18 cellular contexts compared by ENCODE assay signal in the genomic region with DNA sequence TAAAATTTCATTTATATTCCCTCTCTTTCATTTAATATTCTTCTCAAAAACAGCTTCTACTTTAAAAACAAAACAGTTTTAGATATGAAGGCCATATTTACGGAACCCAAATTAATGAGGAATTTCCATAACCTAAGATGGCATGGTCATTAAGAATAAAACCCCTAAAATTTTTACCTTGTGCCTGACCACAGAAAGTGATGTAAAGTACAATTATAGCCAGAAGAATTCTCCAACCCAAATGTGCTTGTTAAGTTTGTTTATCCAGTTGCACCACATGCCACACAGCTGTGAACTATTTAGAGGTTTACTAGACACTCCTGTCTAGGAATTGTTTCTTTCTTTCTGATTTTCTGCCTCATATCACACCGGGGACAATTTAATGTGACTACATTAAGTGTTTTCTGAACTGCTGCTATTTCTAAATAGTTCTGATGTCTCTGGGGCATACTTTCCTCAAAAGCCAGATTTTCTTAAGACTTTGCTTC.
DNase-seq lines count a peak whose midpoint lies in the region; ATAC-seq and TF ChIP-seq lines count a peak whose summit lies in the region.
"Had no signal": no experiment of that assay in that cellular context is flagged by ENCODE, and none has a peak within 500 bp of the region (broad histone marks: within the 10 kb centered on the region; RNA-seq: fewer than 3 reads in every experiment).

No MANE protein-coding gene starts in this region.

- no peaks in the 10 kb centered on the region for H3K36me3 Mint-ChIP-seq in activated CD4-positive, alpha-beta T cell treated with anti-CD3 and anti-CD28 coated beads for 36 hours (ENCODE audit: low read depth)
- H3K36me3 Mint-ChIP-seq: brain had no signal

- ATAC-seq in activated CD4-positive, alpha-beta T cell treated with anti-CD3 and anti-CD28 coated beads for 36 hours, result no peak
- ATAC-seq in GM18907 (IDR thresholded peaks at IDR 0.05; ENCODE audit: unreplicated experiment) (no peak), GM21447 (IDR thresholded peaks at IDR 0.05; ENCODE audit: unreplicated experiment) (no peak), GM21515 (IDR thresholded peaks at IDR 0.05; ENCODE audit: unreplicated experiment) (no peak)

- no peak overlapping the region for H3K18ac ChIP-seq in mesenchymal stem cell (ENCODE audit: low read depth in 1 of 2, low read length in 2 of 2)

- H3K27ac Mint-ChIP-seq in activated CD4-positive, alpha-beta T cell treated with anti-CD3 and anti-CD28 coated beads for 36 hours, result no peak overlapping the region
- H3K27ac Mint-ChIP-seq: activated naive CD4-positive, alpha-beta T cell treated with anti-CD3 and anti-CD28 coated beads, Interleukin-2, amount 10 ng/mL, durations not matched to agents 7 days and 5 days; brain had no signal

- H3K27me3 ChIP-seq in BJ (ENCODE audit: control insufficient read depth, insufficient read depth, low read length), result no peaks in the 10 kb centered on the region
- no peaks in the 10 kb centered on the region for H3K27me3 ChIP-seq in mesenchymal stem cell (ENCODE audit: control insufficient read depth in 1 of 2, insufficient read depth in 1 of 2, low read length in 2 of 2)
- H3K27me3 ChIP-seq: MG63, suprapubic skin had no signal

- H3K4me1 Mint-ChIP-seq in activated CD4-positive, alpha-beta T cell treated with anti-CD3 and anti-CD28 coated beads for 36 hours, result peaks cover 30% of the 10 kb centered on the region

- no peak overlapping the region for H4K91ac ChIP-seq in mesenchymal stem cell (ENCODE audit: low read length)

- H2BK120ac ChIP-seq in mesenchymal stem cell (ENCODE audit: low read depth, low read length), result no peak overlapping the region

- no peak overlapping the region for H2BK12ac ChIP-seq in mesenchymal stem cell (ENCODE audit: low read length in 2 of 2)

- H3K23ac ChIP-seq in mesenchymal stem cell (ENCODE audit: low read length in 2 of 2), result no peak overlapping the region

- no peak overlapping the region for H3K4me3 Mint-ChIP-seq in activated CD4-positive, alpha-beta T cell treated with anti-CD3 and anti-CD28 coated beads for 36 hours
- H3K4me3 Mint-ChIP-seq: activated naive CD4-positive, alpha-beta T cell treated with anti-CD3 and anti-CD28 coated beads, Interleukin-2, amount 10 ng/mL, durations not matched to agents 7 days and 5 days; brain had no signal

- H3K4me1 ChIP-seq in mesenchymal stem cell (ENCODE audit: control insufficient read depth, insufficient read depth, low read depth, low read length), result peaks cover 1% of the 10 kb centered on the region
- H3K4me1 ChIP-seq: suprapubic skin had no signal

- H3K27me3 Mint-ChIP-seq in activated CD4-positive, alpha-beta T cell treated with anti-CD3 and anti-CD28 coated beads for 36 hours, result no peaks in the 10 kb centered on the region
- H3K27me3 Mint-ChIP-seq: activated naive CD4-positive, alpha-beta T cell treated with anti-CD3 and anti-CD28 coated beads, Interleukin-2, amount 10 ng/mL, durations not matched to agents 7 days and 5 days had no signal

- no peaks in the 10 kb centered on the region for H3K36me3 ChIP-seq in BJ (ENCODE audit: control insufficient read depth, insufficient read depth, low read length)
- no peaks in the 10 kb centered on the region for H3K36me3 ChIP-seq in mesenchymal stem cell (ENCODE audit: control insufficient read depth in 1 of 2, insufficient read depth in 2 of 2, low read depth in 1 of 2, low read length in 2 of 2)
- H3K36me3 ChIP-seq: MG63, suprapubic skin had no signal

- no peak overlapping the region for H3K14ac ChIP-seq in mesenchymal stem cell (ENCODE audit: low read length in 2 of 2)

- no peak overlapping the region for H3K9ac ChIP-seq in mesenchymal stem cell (ENCODE audit: low read length)

- no peak overlapping the region for H4K8ac ChIP-seq in mesenchymal stem cell (ENCODE audit: low read length)

- WGBS in mesenchymal stem cell, result 100% methylated on average over 1 of the region's 2 CpGs

- H3K4ac ChIP-seq in mesenchymal stem cell (ENCODE audit: low read depth in 1 of 2, low read length in 2 of 2), result no peak overlapping the region

- no peak overlapping the region for H2BK15ac ChIP-seq in mesenchymal stem cell (ENCODE audit: low read depth, poor library complexity, severe bottlenecking)

- no peaks in the 10 kb centered on the region for H3K9me3 Mint-ChIP-seq in activated CD4-positive, alpha-beta T cell treated with anti-CD3 and anti-CD28 coated beads for 36 hours (ENCODE audit: low read depth)
- H3K9me3 Mint-ChIP-seq: brain had no signal

- no peak overlapping the region for H3K4me2 ChIP-seq in mesenchymal stem cell (ENCODE audit: low read length, poor library complexity, severe bottlenecking)

- H2AFZ ChIP-seq in mesenchymal stem cell (ENCODE audit: low read depth, low read length), result no peak overlapping the region

- H3K4me3 ChIP-seq in BJ (ENCODE audit: low read depth, low read length) (no peak overlapping the region), HFF-Myc (replicated peaks; ENCODE audit: low read depth, low read length) (no peak overlapping the region), mesenchymal stem cell (ENCODE audit: insufficient read depth in 1 of 2, low read depth in 1 of 2, low read length in 2 of 2) (no peak overlapping the region)
- H3K4me3 ChIP-seq: coronary artery, MG63, skin epidermis, suprapubic skin had no signal

- no peaks in the 10 kb centered on the region for H3K9me3 ChIP-seq in mesenchymal stem cell (ENCODE audit: control insufficient read depth, low read length)
- H3K9me3 ChIP-seq: MG63, suprapubic skin had no signal

- H3K27ac ChIP-seq in mesenchymal stem cell (ENCODE audit: low read length, poor library complexity, severe bottlenecking), result no peak overlapping the region
- H3K27ac ChIP-seq: coronary artery, skin epidermis, suprapubic skin had no signal

- DNase-seq in BJ (ENCODE audit: low read depth) (peak; percentile 44), HFF-Myc (ENCODE audit: extremely low read depth, low read depth) (peak; percentile 73), RPMI7951 (ENCODE audit: low read depth) (peak; percentile 51), mesenchymal stem cell (peak; percentile 55)
- DNase-seq in activated CD4-positive, alpha-beta T cell treated with anti-CD3 and anti-CD28 coated beads for 36 hours, result no peak
- DNase-seq: activated CD4-positive, alpha-beta T cell treated with anti-CD3 and anti-CD28 coated beads, Interleukin-2, amount 50 U/mL, for 4 hours; activated naive CD4-positive, alpha-beta T cell treated with anti-CD3 and anti-CD28 coated beads, Interleukin-2, amount 10 ng/mL, durations not matched to agents 7 days and 5 days; MG63; NCI-H774; RPMI8226; stimulated activated CD4-positive, alpha-beta T cell treated with anti-CD3 and anti-CD28 coated beads, Interleukin-4, amount 100 ng/mL, for 24 hours had no signal

- CTCF ChIA-PET in BJ (lab: Yijun Ruan, JAX), result no interaction called here
- CTCF ChIA-PET in activated CD4-positive, alpha-beta T cell treated with anti-CD3 and anti-CD28 coated beads for 36 hours (lab: Charles Lee), result interaction anchor here (0.7 to 1.6 kb wide), 3 partner anchors 9 to 70 kb away, joined by 3 read pairs; no protein-coding TSS in a partner anchor

- no peak overlapping the region for H2AK5ac ChIP-seq in mesenchymal stem cell (ENCODE audit: low read length, severe bottlenecking)

- no peak overlapping the region for H2BK5ac ChIP-seq in mesenchymal stem cell (ENCODE audit: low read depth, low read length, poor library complexity, severe bottlenecking)

- no peaks in the 10 kb centered on the region for H3K79me1 ChIP-seq in mesenchymal stem cell (replicated peaks; ENCODE audit: low read length, poor library complexity, severe bottlenecking)

- no peak for TF ChIP-seq CTCF in BJ (IDR thresholded peaks at IDR 0.05; ENCODE audit: insufficient read depth, low read depth, low read length)
- TF ChIP-seq CTCF in HFF-Myc (IDR thresholded peaks at IDR 0.05; ENCODE audit: low read depth, low read length, missing control alignments), result no peak

- intact Hi-C loops in activated CD4-positive, alpha-beta T cell treated with anti-CD3 and anti-CD28 coated beads for 36 hours (cut with DNase I, micrococcal nuclease), result no loop called here

- POLR2A ChIA-PET in BJ (lab: Charles Lee), result no interaction called here
- POLR2A ChIA-PET in activated CD4-positive, alpha-beta T cell treated with anti-CD3 and anti-CD28 coated beads for 36 hours (lab: Charles Lee), result no interaction called here
